In genomic region chr3:105960381-105960780, GRCh38 we compare ENCODE assay signal across 20 cellular contexts.
A peak's percentile ranks its signal among the peaks of the same experiment; 100 is the strongest.
DNase-seq lines count a peak whose midpoint lies in the region; ATAC-seq and TF ChIP-seq lines count a peak whose summit lies in the region.
"Had no signal": no experiment of that assay in that cellular context is flagged by ENCODE, and none has a peak within 500 bp of the region (broad histone marks: within the 10 kb centered on the region; RNA-seq: fewer than 3 reads in every experiment).

No MANE protein-coding gene starts in this region.

- no peak overlapping the region for H3K4me3 Mint-ChIP-seq in nephron progenitor cell
- H3K4me3 Mint-ChIP-seq: CD4-positive, CD25-positive, alpha-beta regulatory T cell; GM23338; T-cell had no signal

- H3K27me3 Mint-ChIP-seq in nephron progenitor cell (ENCODE audit: low read depth, poor library complexity): no peaks in the 10 kb centered on the region
- H3K27me3 Mint-ChIP-seq: CD4-positive, CD25-positive, alpha-beta regulatory T cell; T-cell had no signal

- H3K18ac ChIP-seq in mesendoderm (ENCODE audit: low read length): no peak overlapping the region

- peak overlapping the region; percentile 57 for H2BK15ac ChIP-seq in mesendoderm (replicated peaks; ENCODE audit: low read depth)

- H3K4me1 ChIP-seq in HAP-1: peaks cover 17% of the 10 kb centered on the region
- no peaks in the 10 kb centered on the region for H3K4me1 ChIP-seq in mesendoderm (ENCODE audit: control insufficient read depth, low read depth, low read length)

- no peak overlapping the region for H3K27ac Mint-ChIP-seq in nephron progenitor cell
- H3K27ac Mint-ChIP-seq: CD4-positive, CD25-positive, alpha-beta regulatory T cell; GM23338; T-cell had no signal

- no peak for TF ChIP-seq CTCF in nephron progenitor cell (IDR thresholded peaks at IDR 0.05)

- H3K36me3 ChIP-seq in HAP-1 (replicated peaks) (no peaks in the 10 kb centered on the region), mesendoderm (ENCODE audit: control insufficient read depth, insufficient read depth, low read length) (no peaks in the 10 kb centered on the region)
- H3K36me3 ChIP-seq: BE2C had no signal

- H4K5ac ChIP-seq in mesendoderm (ENCODE audit: low read length): no peak overlapping the region

- no peak overlapping the region for H3K4me2 ChIP-seq in mesendoderm (ENCODE audit: low read length)
- H3K4me2 ChIP-seq: GM23338 had no signal

- H3K27me3 ChIP-seq in HAP-1 (ENCODE audit: low read depth) (no peaks in the 10 kb centered on the region), mesendoderm (ENCODE audit: insufficient read depth, low read length, poor library complexity) (no peaks in the 10 kb centered on the region)
- H3K27me3 ChIP-seq: BE2C had no signal

- WGBS in mesendoderm (ENCODE audit: extremely low coverage, insufficient coverage, low lambda C conversion rate): no CpG with 5 or more reads among the region's 5 CpGs

- no peak overlapping the region for H3K9ac ChIP-seq in mesendoderm (ENCODE audit: low read length)

- H3K36me3 Mint-ChIP-seq in nephron progenitor cell (ENCODE audit: low read depth): no peaks in the 10 kb centered on the region
- H3K36me3 Mint-ChIP-seq: CD4-positive, CD25-positive, alpha-beta regulatory T cell; T-cell had no signal

- no peak overlapping the region for H3K4ac ChIP-seq in mesendoderm (ENCODE audit: low read depth, low read length)

- no peak overlapping the region for H2AK5ac ChIP-seq in mesendoderm (ENCODE audit: low read length)

- H3K9me3 Mint-ChIP-seq in nephron progenitor cell: no peaks in the 10 kb centered on the region
- H3K9me3 Mint-ChIP-seq: GM23338 had no signal

- H3K56ac ChIP-seq in mesendoderm (ENCODE audit: low read length): no peak overlapping the region

- H2BK120ac ChIP-seq in mesendoderm (ENCODE audit: low read depth, low read length): no peak overlapping the region

- in situ Hi-C loops in HAP-1 (cut with MboI; ENCODE audit: low sequenced_read_pairs): no loop called here

- H4K8ac ChIP-seq in mesendoderm (ENCODE audit: low read depth, low read length): no peak overlapping the region

- no peaks in the 10 kb centered on the region for H3K79me1 ChIP-seq in mesendoderm (ENCODE audit: low read length)

- H3K27ac ChIP-seq in mesendoderm (ENCODE audit: low read depth, low read length): no peak overlapping the region

- H2BK5ac ChIP-seq in mesendoderm (ENCODE audit: low read length): no peak overlapping the region

- no peak for ATAC-seq in GM21723 (IDR thresholded peaks at IDR 0.05; ENCODE audit: unreplicated experiment)
- ATAC-seq: GM23338, HCT116, Panc1, T-cell had no signal

- H3K4me3 ChIP-seq in HAP-1 (no peak overlapping the region), mesendoderm (ENCODE audit: low read length) (no peak overlapping the region)
- H3K4me3 ChIP-seq: GM23338 had no signal

- peak; percentile 55 to 82 for DNase-seq in HAP-1 (ENCODE audit: low spot score in 2 of 2)
- peak; percentile 97 for DNase-seq in NCI-H82 treated with DMSO at 0.1 percent for 48 hours (lab: John Stamatoyannopoulos, UW; ENCODE audit: unreplicated experiment)
- no peak for DNase-seq in mesendoderm
- DNase-seq in retina: peak; percentile 40
- no peak for DNase-seq in stimulated activated CD4-positive, alpha-beta T cell treated with anti-CD3 and anti-CD28 coated beads, Interleukin-2, amount 100 ng/mL, for 24 hours
- no peak for DNase-seq in foreskin melanocyte
- no peak for DNase-seq in nephron progenitor cell
- DNase-seq: BE2C; CD4-positive, CD25-positive, alpha-beta regulatory T cell; DMS53; KG1; NCI-H1105; NCI-H146; NCI-H2029; NCI-H748 treated with DMSO at 0.1 percent for 48 hours; T-cell had no signal

- H3K23ac ChIP-seq in mesendoderm (ENCODE audit: low read length): no peak overlapping the region

- no peaks in the 10 kb centered on the region for H3K4me1 Mint-ChIP-seq in nephron progenitor cell
- H3K4me1 Mint-ChIP-seq: CD4-positive, CD25-positive, alpha-beta regulatory T cell; GM23338; T-cell had no signal

- no peaks in the 10 kb centered on the region for H3K9me3 ChIP-seq in HAP-1
- H3K9me3 ChIP-seq: BE2C had no signal

- no peaks in the 10 kb centered on the region for H3K79me2 ChIP-seq in mesendoderm (ENCODE audit: control insufficient read depth, insufficient read depth, low read length)

Comparison
In these comparisons a context has a peak if more than half of its experiments do, and no peak if none do; other contexts are left out.
1. DNase-seq: peak in HAP-1 (2 of 2), NCI-H82 treated with DMSO at 0.1 percent for 48 hours (single experiment) and retina (single experiment); none in mesendoderm (single experiment), stimulated activated CD4-positive, alpha-beta T cell treated with anti-CD3 and anti-CD28 coated beads, Interleukin-2, amount 100 ng/mL, for 24 hours (0 of 2), foreskin melanocyte (single experiment) and nephron progenitor cell (single experiment).